ENCODE assay signal across 15 cellular contexts in the genomic region with DNA sequence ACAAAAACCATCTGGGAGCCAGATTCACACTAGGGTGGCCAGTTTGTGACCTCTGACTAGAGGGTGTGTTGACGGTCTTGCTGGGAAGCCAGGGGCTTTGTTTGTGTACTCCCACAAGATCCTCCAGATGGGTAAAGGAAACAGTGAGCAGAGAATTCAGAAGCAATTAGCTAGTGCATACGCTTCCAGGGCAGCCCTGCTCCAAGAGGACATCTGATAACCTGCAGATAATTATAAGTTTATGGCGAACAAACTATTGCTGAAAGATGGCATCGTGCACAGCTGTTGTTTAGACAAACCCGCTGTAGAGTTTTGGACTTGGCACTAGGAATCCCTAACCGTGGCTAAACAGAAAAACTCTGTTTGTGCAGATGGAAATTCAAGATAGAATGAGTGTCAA.
DNase-seq lines count a peak whose midpoint lies in the region; TF ChIP-seq lines count a peak whose summit lies in the region.
"Had no signal": no experiment of that assay in that cellular context is flagged by ENCODE, and none has a peak within 500 bp of the region (broad histone marks: within the 10 kb centered on the region; RNA-seq: fewer than 3 reads in every experiment).

No MANE protein-coding gene starts in this region.

- H3K4me1 Mint-ChIP-seq in glutamatergic neuron (ENCODE audit: low read depth, unreplicated experiment) (peaks cover 11% of the 10 kb centered on the region), Calu3 (ENCODE audit: low read depth, unreplicated experiment) (peaks cover 19% of the 10 kb centered on the region)
- H3K4me1 Mint-ChIP-seq: stimulated activated memory B cell treated with anti-CD40 and anti-IgM and Interleukin-4, amounts not matched to agents 10 μg/mL and 1 μg/mL and 100 μg/mL, for 72 hours had no signal

- H3K36me3 ChIP-seq in SJCRH30, result no peaks in the 10 kb centered on the region
- H3K36me3 ChIP-seq: right atrium auricular region, vagina had no signal

- peak; percentile 43 for DNase-seq in AG09319 (ENCODE audit: extremely low read depth, low read depth)
- DNase-seq in NCI-H1092 (lab: John Stamatoyannopoulos, UW), result peak; percentile 48
- DNase-seq in SJCRH30, result peak; percentile 84 to 92
- no peak for DNase-seq in glutamatergic neuron
- no peak for DNase-seq in hippocampal formation (lab: John Stamatoyannopoulos, UW)
- DNase-seq in activated naive CD4-positive, alpha-beta T cell treated with Interleukin-2 at 50 U/mL for 16 hours, result no peak
- no peak for DNase-seq in KG1 (lab: John Stamatoyannopoulos, UW)
- no peak for DNase-seq in Calu3
- DNase-seq: foreskin melanocyte; stimulated activated CD4-positive, alpha-beta T cell treated with anti-CD3 and anti-CD28 coated beads, Interleukin-4, amount 100 ng/mL, for 1 hour had no signal

- no peak overlapping the region for H3K4me3 ChIP-seq in SJCRH30
- H3K4me3 ChIP-seq: right atrium auricular region, vagina had no signal

- H3K27me3 Mint-ChIP-seq in glutamatergic neuron (ENCODE audit: unreplicated experiment), result peaks cover 2% of the 10 kb centered on the region
- H3K27me3 Mint-ChIP-seq in Calu3 (ENCODE audit: unreplicated experiment), result no peaks in the 10 kb centered on the region
- H3K27me3 Mint-ChIP-seq: activated naive CD8-positive, alpha-beta T cell; stimulated activated memory B cell treated with anti-CD40 and anti-IgM and Interleukin-4, amounts not matched to agents 10 μg/mL and 1 μg/mL and 100 μg/mL, for 72 hours had no signal

- no peaks in the 10 kb centered on the region; the same call in 1 of the 2 replicates for H3K9me3 ChIP-seq in SJCRH30 (replicated peaks)
- H3K9me3 ChIP-seq: right atrium auricular region, vagina had no signal

- CTCF ChIA-PET in Calu3 (lab: Charles Lee), result no interaction called here

- H3K9me3 Mint-ChIP-seq in glutamatergic neuron (ENCODE audit: unreplicated experiment), result peaks cover 3% of the 10 kb centered on the region
- H3K9me3 Mint-ChIP-seq in Calu3 (ENCODE audit: low read depth, unreplicated experiment), result peaks cover 4% of the 10 kb centered on the region

- TF ChIP-seq CTCF in AG09319 (IDR thresholded peaks at IDR 0.05; ENCODE audit: low read depth, low read length) (no peak), glutamatergic neuron (IDR thresholded peaks at IDR 0.05; ENCODE audit: partially characterized antibody, unreplicated experiment) (no peak), Calu3 (IDR thresholded peaks at IDR 0.05; ENCODE audit: unreplicated experiment) (no peak)

- H3K4me3 Mint-ChIP-seq in glutamatergic neuron (ENCODE audit: unreplicated experiment) (no peak overlapping the region), Calu3 (ENCODE audit: low read depth, unreplicated experiment) (no peak overlapping the region)
- H3K4me3 Mint-ChIP-seq: activated naive CD8-positive, alpha-beta T cell; stimulated activated memory B cell treated with anti-CD40 and anti-IgM and Interleukin-4, amounts not matched to agents 10 μg/mL and 1 μg/mL and 100 μg/mL, for 72 hours had no signal

- H3K36me3 Mint-ChIP-seq in glutamatergic neuron (ENCODE audit: unreplicated experiment) (no peaks in the 10 kb centered on the region), Calu3 (ENCODE audit: insufficient read depth, unreplicated experiment) (no peaks in the 10 kb centered on the region)
- H3K36me3 Mint-ChIP-seq: activated naive CD8-positive, alpha-beta T cell; stimulated activated memory B cell treated with anti-CD40 and anti-IgM and Interleukin-4, amounts not matched to agents 10 μg/mL and 1 μg/mL and 100 μg/mL, for 72 hours had no signal

- no TSS peak for BruUV-seq in Calu3 (replicated peaks; lab: Mats Ljungman, UMichigan)

- H3K27ac ChIP-seq in SJCRH30, result peak overlapping the region; percentile 58
- H3K27ac ChIP-seq: KMS-11, right atrium auricular region, vagina had no signal

- H3K27me3 ChIP-seq in SJCRH30, result no peaks in the 10 kb centered on the region
- H3K27me3 ChIP-seq: right atrium auricular region, vagina had no signal

- intact Hi-C loops in Calu3 (cut with micrococcal nuclease; ENCODE audit: unreplicated experiment), result loop anchor here (5.0 to 10.0 kb wide), 2 partner anchors 114 to 327 kb away; partner anchors contain the start of gene TGFB2

- peak overlapping the region; percentile 86 for H3K27ac Mint-ChIP-seq in glutamatergic neuron (ENCODE audit: unreplicated experiment)
- H3K27ac Mint-ChIP-seq in Calu3 (ENCODE audit: unreplicated experiment), result no peak overlapping the region
- H3K27ac Mint-ChIP-seq: activated naive CD8-positive, alpha-beta T cell; stimulated activated memory B cell treated with anti-CD40 and anti-IgM and Interleukin-4, amounts not matched to agents 10 μg/mL and 1 μg/mL and 100 μg/mL, for 72 hours had no signal

- H3K4me1 ChIP-seq in SJCRH30, result peaks cover 36% of the 10 kb centered on the region
- H3K4me1 ChIP-seq: vagina had no signal

Comparison
In these comparisons a context has a peak if more than half of its experiments do, and no peak if none do; other contexts are left out.
1. DNase-seq: peak in AG09319 (single experiment), NCI-H1092 (single experiment) and SJCRH30 (2 of 2); none in glutamatergic neuron (single experiment), hippocampal formation (0 of 2), activated naive CD4-positive, alpha-beta T cell treated with Interleukin-2 at 50 U/mL for 16 hours (single experiment), KG1 (single experiment) and Calu3 (single experiment).